15 cellular contexts compared by ENCODE assay signal in genomic region chr11:130427049-130427388, GRCh38. TPM values are rescaled to one million over a fixed set of nuclear protein-coding genes. Genes with fewer than 3 reads are reported as not detected.
A peak's percentile ranks its signal among the peaks of the same experiment; 100 is the strongest.
DNase-seq lines count a peak whose midpoint lies in the region; ATAC-seq lines count a peak whose summit lies in the region.
"Had no signal": no experiment of that assay in that cellular context is flagged by ENCODE, and none has a peak within 500 bp of the region (broad histone marks: within the 10 kb centered on the region; RNA-seq: fewer than 3 reads in every experiment).

No MANE protein-coding gene starts in this region.

- H3K4me1 Mint-ChIP-seq in activated CD4-positive, alpha-beta T cell treated with anti-CD3 and anti-CD28 coated beads, Interleukin-2, amount 10 ng/mL, durations not matched to agents 7 days and 5 days = peaks cover 9% of the 10 kb centered on the region
- H3K4me1 Mint-ChIP-seq in activated CD4-positive, alpha-beta T cell treated with anti-CD3 and anti-CD28 coated beads for 36 hours = peaks cover 11% of the 10 kb centered on the region
- peaks cover 13% of the 10 kb centered on the region for H3K4me1 Mint-ChIP-seq in activated T-helper 1 cell treated with anti-CD3 and anti-CD28 coated beads, Interleukin-12 subunit alpha, Interleukin-12 subunit beta, Interleukin-2, Interleukin-4 antibody, amounts not matched to agents 30 ng/mL and 10 ng/mL and 1 ng/mL, durations not matched to agents 14 hours and 24 hours and 36 hours (ENCODE audit: low read depth)
- H3K4me1 Mint-ChIP-seq in immature natural killer cell = peaks cover 15 to 19% of the 10 kb centered on the region in 2 donors

- H3K9me3 ChIP-seq in stomach smooth muscle (ENCODE audit: control insufficient read depth in 2 of 2, low read length in 2 of 2) = no peaks in the 10 kb centered on the region

- DNase-seq in activated CD4-positive, alpha-beta T cell treated with anti-CD3 and anti-CD28 coated beads, Interleukin-2, amount 10 ng/mL, durations not matched to agents 7 days and 5 days = no peak
- no peak for DNase-seq in activated CD4-positive, alpha-beta T cell treated with anti-CD3 and anti-CD28 coated beads for 36 hours
- DNase-seq in activated T-helper 1 cell treated with anti-CD3 and anti-CD28 coated beads, Interleukin-12 subunit alpha, Interleukin-12 subunit beta, Interleukin-2, Interleukin-4 antibody, amounts not matched to agents 30 ng/mL and 10 ng/mL and 1 ng/mL, durations not matched to agents 14 hours and 24 hours and 36 hours (ENCODE audit: low spot score) = no peak
- DNase-seq in immature natural killer cell = no peak
- DNase-seq in NCI-H774 (lab: John Stamatoyannopoulos, UW) = no peak
- DNase-seq in KG1 (lab: John Stamatoyannopoulos, UW) = no peak
- DNase-seq in HK-2 (ENCODE audit: unreplicated experiment) = no peak
- DNase-seq: SIG-M5; stimulated activated CD4-positive, alpha-beta T cell treated with anti-CD3 and anti-CD28 coated beads, Interleukin-12 subunit alpha, Interleukin-12 subunit beta, amount 100 ng/mL, for 4 hours; stimulated activated CD8-positive, alpha-beta memory T cell treated with anti-CD3 and anti-CD28 coated beads, Interleukin-4, amount 100 ng/mL, for 48 hours had no signal

- ATAC-seq in activated CD4-positive, alpha-beta T cell treated with anti-CD3 and anti-CD28 coated beads for 36 hours = no peak

- peak overlapping the region in 1 of 2 donors; percentile 76 for H3K9ac ChIP-seq in stomach smooth muscle (ENCODE audit: low read length in 2 of 2)

- H3K27me3 Mint-ChIP-seq in activated CD4-positive, alpha-beta T cell treated with anti-CD3 and anti-CD28 coated beads, Interleukin-2, amount 10 ng/mL, durations not matched to agents 7 days and 5 days = peaks cover 47% of the 10 kb centered on the region
- H3K27me3 Mint-ChIP-seq in activated CD4-positive, alpha-beta T cell treated with anti-CD3 and anti-CD28 coated beads for 36 hours = peaks cover 49% of the 10 kb centered on the region
- H3K27me3 Mint-ChIP-seq in activated T-helper 1 cell treated with anti-CD3 and anti-CD28 coated beads, Interleukin-12 subunit alpha, Interleukin-12 subunit beta, Interleukin-2, Interleukin-4 antibody, amounts not matched to agents 30 ng/mL and 10 ng/mL and 1 ng/mL, durations not matched to agents 14 hours and 24 hours and 36 hours (ENCODE audit: insufficient read depth) = peaks cover 51% of the 10 kb centered on the region
- H3K27me3 Mint-ChIP-seq in immature natural killer cell (ENCODE audit: low read depth in 3 of 3) = peaks cover 24 to 32% (median 26%) of the 10 kb centered on the region in 3 donors

- H3K27ac Mint-ChIP-seq in activated CD4-positive, alpha-beta T cell treated with anti-CD3 and anti-CD28 coated beads, Interleukin-2, amount 10 ng/mL, durations not matched to agents 7 days and 5 days = peak overlapping the region; percentile 54
- H3K27ac Mint-ChIP-seq in activated CD4-positive, alpha-beta T cell treated with anti-CD3 and anti-CD28 coated beads for 36 hours = no peak overlapping the region
- H3K27ac Mint-ChIP-seq in activated T-helper 1 cell treated with anti-CD3 and anti-CD28 coated beads, Interleukin-12 subunit alpha, Interleukin-12 subunit beta, Interleukin-2, Interleukin-4 antibody, amounts not matched to agents 30 ng/mL and 10 ng/mL and 1 ng/mL, durations not matched to agents 14 hours and 24 hours and 36 hours = no peak overlapping the region
- H3K27ac Mint-ChIP-seq in immature natural killer cell = no peak overlapping the region
- H3K27ac Mint-ChIP-seq: IgD-negative memory B cell had no signal

- H3K9me3 Mint-ChIP-seq in activated CD4-positive, alpha-beta T cell treated with anti-CD3 and anti-CD28 coated beads, Interleukin-2, amount 10 ng/mL, durations not matched to agents 7 days and 5 days = no peaks in the 10 kb centered on the region
- no peaks in the 10 kb centered on the region for H3K9me3 Mint-ChIP-seq in activated CD4-positive, alpha-beta T cell treated with anti-CD3 and anti-CD28 coated beads for 36 hours (ENCODE audit: low read depth)
- H3K9me3 Mint-ChIP-seq in activated T-helper 1 cell treated with anti-CD3 and anti-CD28 coated beads, Interleukin-12 subunit alpha, Interleukin-12 subunit beta, Interleukin-2, Interleukin-4 antibody, amounts not matched to agents 30 ng/mL and 10 ng/mL and 1 ng/mL, durations not matched to agents 14 hours and 24 hours and 36 hours = no peaks in the 10 kb centered on the region
- no peaks in the 10 kb centered on the region for H3K9me3 Mint-ChIP-seq in immature natural killer cell
- H3K9me3 Mint-ChIP-seq: IgD-negative memory B cell had no signal

- H3K27me3 ChIP-seq in stomach smooth muscle (ENCODE audit: control insufficient read depth in 1 of 2, insufficient read depth in 2 of 2, low read length in 2 of 2) = no peaks in the 10 kb centered on the region

- H3K36me3 Mint-ChIP-seq in activated CD4-positive, alpha-beta T cell treated with anti-CD3 and anti-CD28 coated beads, Interleukin-2, amount 10 ng/mL, durations not matched to agents 7 days and 5 days (ENCODE audit: low read depth) = no peaks in the 10 kb centered on the region
- H3K36me3 Mint-ChIP-seq in activated CD4-positive, alpha-beta T cell treated with anti-CD3 and anti-CD28 coated beads for 36 hours (ENCODE audit: low read depth) = no peaks in the 10 kb centered on the region
- H3K36me3 Mint-ChIP-seq in activated T-helper 1 cell treated with anti-CD3 and anti-CD28 coated beads, Interleukin-12 subunit alpha, Interleukin-12 subunit beta, Interleukin-2, Interleukin-4 antibody, amounts not matched to agents 30 ng/mL and 10 ng/mL and 1 ng/mL, durations not matched to agents 14 hours and 24 hours and 36 hours (ENCODE audit: low read depth) = no peaks in the 10 kb centered on the region
- H3K36me3 Mint-ChIP-seq in immature natural killer cell = peaks cover 0 to 6% (median 0%) of the 10 kb centered on the region in 3 donors
- H3K36me3 Mint-ChIP-seq: IgD-negative memory B cell had no signal

- H3K4me3 ChIP-seq in stomach smooth muscle (ENCODE audit: low read length in 2 of 2) = peak overlapping the region; percentile 64 to 70

- POLR2A ChIA-PET in activated CD4-positive, alpha-beta T cell treated with anti-CD3 and anti-CD28 coated beads, Interleukin-2, amount 10 ng/mL, durations not matched to agents 7 days and 5 days (lab: Charles Lee) = no interaction called here
- POLR2A ChIA-PET in activated CD4-positive, alpha-beta T cell treated with anti-CD3 and anti-CD28 coated beads for 36 hours (lab: Charles Lee) = no interaction called here

- CTCF ChIA-PET in activated CD4-positive, alpha-beta T cell treated with anti-CD3 and anti-CD28 coated beads, Interleukin-2, amount 10 ng/mL, durations not matched to agents 7 days and 5 days (lab: Charles Lee) = interaction anchor here (0.6 to 1.7 kb wide), 2 partner anchors 279 to 435 kb away, joined by 6 to 8 read pairs; no protein-coding TSS in a partner anchor
- CTCF ChIA-PET in activated CD4-positive, alpha-beta T cell treated with anti-CD3 and anti-CD28 coated beads for 36 hours (lab: Charles Lee) = interaction anchor here (1.3 to 2.7 kb wide), 2 partner anchors 8 to 435 kb away, joined by 4 to 8 read pairs; no protein-coding TSS in a partner anchor

- no peaks in the 10 kb centered on the region for H3K36me3 ChIP-seq in stomach smooth muscle (ENCODE audit: control insufficient read depth in 2 of 2, insufficient read depth in 2 of 2, low read length in 2 of 2)
- H3K36me3 ChIP-seq: WERI-Rb-1 had no signal

- H3K4me3 Mint-ChIP-seq in activated CD4-positive, alpha-beta T cell treated with anti-CD3 and anti-CD28 coated beads, Interleukin-2, amount 10 ng/mL, durations not matched to agents 7 days and 5 days = no peak overlapping the region
- H3K4me3 Mint-ChIP-seq in activated CD4-positive, alpha-beta T cell treated with anti-CD3 and anti-CD28 coated beads for 36 hours = no peak overlapping the region
- peak overlapping the region; percentile 15 for H3K4me3 Mint-ChIP-seq in activated T-helper 1 cell treated with anti-CD3 and anti-CD28 coated beads, Interleukin-12 subunit alpha, Interleukin-12 subunit beta, Interleukin-2, Interleukin-4 antibody, amounts not matched to agents 30 ng/mL and 10 ng/mL and 1 ng/mL, durations not matched to agents 14 hours and 24 hours and 36 hours
- peak overlapping the region; percentile 26 to 73 (median 65) for H3K4me3 Mint-ChIP-seq in immature natural killer cell
- H3K4me3 Mint-ChIP-seq: IgD-negative memory B cell had no signal

- intact Hi-C loops in activated CD4-positive, alpha-beta T cell treated with anti-CD3 and anti-CD28 coated beads for 36 hours (cut with DNase I, micrococcal nuclease) = no loop called here
- intact Hi-C loops in activated T-helper 1 cell treated with anti-CD3 and anti-CD28 coated beads, Interleukin-12 subunit alpha, Interleukin-12 subunit beta, Interleukin-2, Interleukin-4 antibody, amounts not matched to agents 30 ng/mL and 10 ng/mL and 1 ng/mL, durations not matched to agents 14 hours and 24 hours and 36 hours (cut with micrococcal nuclease) = no loop called here

- no peak overlapping the region for H3K27ac ChIP-seq in stomach smooth muscle (ENCODE audit: low read length)
- H3K27ac ChIP-seq: WERI-Rb-1 had no signal

- H3K4me1 ChIP-seq in stomach smooth muscle (ENCODE audit: control insufficient read depth, insufficient read depth, low read length) = peaks cover 28% of the 10 kb centered on the region

RNA-seq across cellular contexts. Expression of gene ADAMTS8, which starts 1.4 kb away (rescaled TPM):
- not detected for total RNA-seq in activated CD4-positive, alpha-beta T cell treated with anti-CD3 and anti-CD28 coated beads, Interleukin-2, amount 10 ng/mL, durations not matched to agents 7 days and 5 days
- not detected for total RNA-seq in activated CD4-positive, alpha-beta T cell treated with anti-CD3 and anti-CD28 coated beads for 36 hours
- total RNA-seq in activated T-helper 1 cell treated with anti-CD3 and anti-CD28 coated beads, Interleukin-12 subunit alpha, Interleukin-12 subunit beta, Interleukin-2, Interleukin-4 antibody, amounts not matched to agents 30 ng/mL and 10 ng/mL and 1 ng/mL, durations not matched to agents 14 hours and 24 hours and 36 hours = not detected in 2 replicates
- under 1 TPM in 1 of 3 donors, not detected in 2; 0.18 TPM for polyA plus RNA-seq in immature natural killer cell
- total RNA-seq: dermis blood vessel endothelial cell, mononuclear cell had no signal
- polyA plus RNA-seq: IgD-negative memory B cell had no signal

RNA-seq across cellular contexts. Expression of gene ADAMTS15, which starts 21.4 kb away (rescaled TPM):
- under 1 TPM; 0.04 to 0.05 TPM for total RNA-seq in activated CD4-positive, alpha-beta T cell treated with anti-CD3 and anti-CD28 coated beads, Interleukin-2, amount 10 ng/mL, durations not matched to agents 7 days and 5 days
- not detected for total RNA-seq in activated CD4-positive, alpha-beta T cell treated with anti-CD3 and anti-CD28 coated beads for 36 hours
- 0.02 TPM in 1 of 2 replicates, not detected in the other for total RNA-seq in activated T-helper 1 cell treated with anti-CD3 and anti-CD28 coated beads, Interleukin-12 subunit alpha, Interleukin-12 subunit beta, Interleukin-2, Interleukin-4 antibody, amounts not matched to agents 30 ng/mL and 10 ng/mL and 1 ng/mL, durations not matched to agents 14 hours and 24 hours and 36 hours
- not detected for polyA plus RNA-seq in immature natural killer cell
- total RNA-seq: mononuclear cell had no signal
- polyA plus RNA-seq: IgD-negative memory B cell had no signal

Comparison
In these comparisons a context has a peak if more than half of its experiments do, and no peak if none do; other contexts are left out.
1. H3K4me3 Mint-ChIP-seq: peak in activated T-helper 1 cell treated with anti-CD3 and anti-CD28 coated beads, Interleukin-12 subunit alpha, Interleukin-12 subunit beta, Interleukin-2, Interleukin-4 antibody, amounts not matched to agents 30 ng/mL and 10 ng/mL and 1 ng/mL, durations not matched to agents 14 hours and 24 hours and 36 hours (single experiment) and immature natural killer cell (5 of 5); none in activated CD4-positive, alpha-beta T cell treated with anti-CD3 and anti-CD28 coated beads, Interleukin-2, amount 10 ng/mL, durations not matched to agents 7 days and 5 days (single experiment) and activated CD4-positive, alpha-beta T cell treated with anti-CD3 and anti-CD28 coated beads for 36 hours (single experiment).